Comparison of ENCODE assay signal across 1 cellular context in genomic region chr7:27697861-27698430, GRCh38.
TF ChIP-seq lines count a peak whose summit lies in the region.

No MANE protein-coding gene starts in this region.

TF ChIP-seq in K562, 482 proteins besides CTCF, POLR2A, EP300 and RAD21 (continued from another document):
- TF ChIP-seq, protein P1, sequence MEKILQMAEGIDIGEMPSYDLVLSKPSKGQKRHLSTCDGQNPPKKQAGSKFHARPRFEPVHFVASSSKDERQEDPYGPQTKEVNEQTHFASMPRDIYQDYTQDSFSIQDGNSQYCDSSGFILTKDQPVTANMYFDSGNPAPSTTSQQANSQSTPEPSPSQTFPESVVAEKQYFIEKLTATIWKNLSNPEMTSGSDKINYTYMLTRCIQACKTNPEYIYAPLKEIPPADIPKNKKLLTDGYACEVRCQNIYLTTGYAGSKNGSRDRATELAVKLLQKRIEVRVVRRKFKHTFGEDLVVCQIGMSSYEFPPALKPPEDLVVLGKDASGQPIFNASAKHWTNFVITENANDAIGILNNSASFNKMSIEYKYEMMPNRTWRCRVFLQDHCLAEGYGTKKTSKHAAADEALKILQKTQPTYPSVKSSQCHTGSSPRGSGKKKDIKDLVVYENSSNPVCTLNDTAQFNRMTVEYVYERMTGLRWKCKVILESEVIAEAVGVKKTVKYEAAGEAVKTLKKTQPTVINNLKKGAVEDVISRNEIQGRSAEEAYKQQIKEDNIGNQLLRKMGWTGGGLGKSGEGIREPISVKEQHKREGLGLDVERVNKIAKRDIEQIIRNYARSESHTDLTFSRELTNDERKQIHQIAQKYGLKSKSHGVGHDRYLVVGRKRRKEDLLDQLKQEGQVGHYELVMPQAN (IDR thresholded peaks at IDR 0.05; ENCODE audit: borderline replicate concordance) = no peak
- TF ChIP-seq RCOR1 (IDR thresholded peaks at IDR 0.05; ENCODE audit: borderline replicate concordance in 1 of 2, low read depth in 2 of 2, low read length in 2 of 2) (peak in 1 of 2 experiments; percentile 31; a peak in 1 of 4 replicates), EZH2 (IDR thresholded peaks at IDR 0.05; ENCODE audit: borderline replicate concordance, low read depth, low read length) (no peak), CHD7 (IDR thresholded peaks at IDR 0.05; ENCODE audit: low read depth, low read length) (no peak), KDM5B (IDR thresholded peaks at IDR 0.05; ENCODE audit: insufficient replicate concordance, low read depth, low read length) (no peak), POLR2G (IDR thresholded peaks at IDR 0.05; ENCODE audit: low read depth, low read length) (no peak), NFYB (IDR thresholded peaks at IDR 0.05; ENCODE audit: extremely low read depth, insufficient read length) (no peak), CBX1 (IDR thresholded peaks at IDR 0.05; ENCODE audit: low read depth) (no peak), ZNF41 (CRISPR knock-in tag; conservative IDR thresholded peaks at IDR 0.05) (no peak), ZNF232 (CRISPR knock-in tag; IDR thresholded peaks at IDR 0.05) (no peak), CEBPB (tag; IDR thresholded peaks at IDR 0.05) (no peak)
- TF ChIP-seq, protein P2, sequence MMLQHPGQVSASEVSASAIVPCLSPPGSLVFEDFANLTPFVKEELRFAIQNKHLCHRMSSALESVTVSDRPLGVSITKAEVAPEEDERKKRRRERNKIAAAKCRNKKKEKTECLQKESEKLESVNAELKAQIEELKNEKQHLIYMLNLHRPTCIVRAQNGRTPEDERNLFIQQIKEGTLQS (IDR thresholded peaks at IDR 0.05) = peak; percentile 78
- TF ChIP-seq, protein P2 (CRISPR knock-in tag; conservative IDR thresholded peaks at IDR 0.05) = no peak
